In the genomic region with DNA sequence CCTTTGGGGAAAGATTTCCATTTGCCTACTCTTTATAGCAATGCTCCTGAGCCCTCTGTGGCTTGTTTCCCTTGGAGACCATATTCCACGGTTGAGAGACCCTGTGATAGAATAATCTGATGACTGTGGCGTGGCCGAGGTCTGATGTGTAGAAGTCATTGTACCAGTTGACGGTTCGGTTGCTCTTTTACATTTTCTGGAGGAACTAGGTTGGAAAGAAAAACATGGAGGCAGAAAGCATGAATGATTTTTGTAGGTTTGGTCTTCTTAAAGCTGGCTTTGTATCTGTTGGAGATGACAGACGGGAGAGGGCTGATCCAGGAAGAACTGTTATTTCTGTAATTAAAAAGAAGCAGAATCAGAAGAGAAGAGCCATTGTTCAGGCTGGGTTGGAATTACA, we compare ENCODE assay signal across 22 cellular contexts.
"Had no signal": no experiment of that assay in that cellular context is flagged by ENCODE, and none has a peak within 500 bp of the region (broad histone marks: within the 10 kb centered on the region; RNA-seq: fewer than 3 reads in every experiment).

No MANE protein-coding gene starts in this region.

- ATAC-seq: activated CD4-positive, CD25-positive, alpha-beta regulatory T cell treated with anti-CD3 and anti-CD28 coated beads, Interleukin-2, amount 50 U/mL, for 24 hours; activated CD8-positive, alpha-beta T cell treated with anti-CD3 and anti-CD28 coated beads, Interleukin-2, amount 10 ng/mL, durations not matched to agents 7 days and 5 days; left lung; naive thymus-derived CD4-positive, alpha-beta T cell; pancreas; psoas muscle; right cardiac atrium; upper lobe of right lung had no signal

- H3K4me3 ChIP-seq: adrenal gland, left lung, lung, pancreas, psoas muscle, thyroid gland, upper lobe of right lung had no signal

- H3K4me1 Mint-ChIP-seq: activated CD4-positive, alpha-beta T cell treated with anti-CD3 and anti-CD28 coated beads, Interleukin-2, amount 10 ng/mL, durations not matched to agents 7 days and 5 days had no signal

- H3K9me3 ChIP-seq: adrenal gland, pancreas, thyroid gland, upper lobe of right lung had no signal

- H3K27ac Mint-ChIP-seq: activated CD4-positive, alpha-beta T cell treated with anti-CD3 and anti-CD28 coated beads, Interleukin-2, amount 10 ng/mL, durations not matched to agents 7 days and 5 days; activated CD8-positive, alpha-beta T cell treated with anti-CD3 and anti-CD28 coated beads, Interleukin-2, amount 10 ng/mL, durations not matched to agents 7 days and 5 days; activated naive CD4-positive, alpha-beta T cell treated with anti-CD3 and anti-CD28 coated beads, Interleukin-2, amount 50 U/mL, for 24 hours; naive thymus-derived CD4-positive, alpha-beta T cell; stimulated activated naive CD8-positive, alpha-beta T cell treated with anti-CD3 and anti-CD28 coated beads, Interleukin-15, Interleukin-2, amounts not matched to agents 100 ng/mL and 50 ng/mL, for 24 hours; T-helper 2 cell treated with Interferon-gamma antibody and Interleukin-4, amounts not matched to agents 5 μg/mL and 100 μg/mL, for 36 hours had no signal

- H3K4me3 Mint-ChIP-seq: activated CD4-positive, alpha-beta T cell treated with anti-CD3 and anti-CD28 coated beads, Interleukin-2, amount 10 ng/mL, durations not matched to agents 7 days and 5 days; activated CD8-positive, alpha-beta T cell treated with anti-CD3 and anti-CD28 coated beads, Interleukin-2, amount 10 ng/mL, durations not matched to agents 7 days and 5 days; activated naive CD4-positive, alpha-beta T cell treated with anti-CD3 and anti-CD28 coated beads, Interleukin-2, amount 50 U/mL, for 24 hours; naive thymus-derived CD4-positive, alpha-beta T cell; stimulated activated naive CD8-positive, alpha-beta T cell treated with anti-CD3 and anti-CD28 coated beads, Interleukin-15, Interleukin-2, amounts not matched to agents 100 ng/mL and 50 ng/mL, for 24 hours; T-helper 2 cell treated with Interferon-gamma antibody and Interleukin-4, amounts not matched to agents 5 μg/mL and 100 μg/mL, for 36 hours had no signal

- DNase-seq: activated CD4-positive, alpha-beta T cell treated with anti-CD3 and anti-CD28 coated beads, Interleukin-2, amount 10 ng/mL, durations not matched to agents 7 days and 5 days; activated CD8-positive, alpha-beta T cell treated with anti-CD3 and anti-CD28 coated beads, Interleukin-2, amount 10 ng/mL, durations not matched to agents 7 days and 5 days; activated gamma-delta T cell treated with Interleukin-2 at 50 U/mL for 16 hours; adrenal gland; cortex of kidney; left lung; naive thymus-derived CD4-positive, alpha-beta T cell; pancreas; psoas muscle; right cardiac atrium; stimulated activated CD4-positive, alpha-beta T cell treated with anti-CD3 and anti-CD28 coated beads, Interleukin-12 subunit alpha, Interleukin-12 subunit beta, amount 100 ng/mL, for 4 hours; stimulated activated CD4-positive, alpha-beta T cell treated with anti-CD3 and anti-CD28 coated beads, Interleukin-4, amount 100 ng/mL, for 4 hours; substantia nigra; SW 1271; thyroid gland; upper lobe of right lung had no signal

- H3K4me1 ChIP-seq: adrenal gland, left lung, pancreas, psoas muscle, thyroid gland, upper lobe of right lung had no signal

- H3K27me3 ChIP-seq: adrenal gland, left lung, pancreas, thyroid gland, upper lobe of right lung had no signal

- H3K27ac ChIP-seq: adrenal gland, left lung, pancreas, psoas muscle, thyroid gland, upper lobe of right lung, VCaP had no signal

- H3K27me3 Mint-ChIP-seq: activated CD4-positive, alpha-beta T cell treated with anti-CD3 and anti-CD28 coated beads, Interleukin-2, amount 10 ng/mL, durations not matched to agents 7 days and 5 days had no signal

- H3K36me3 ChIP-seq: adrenal gland, left lung, pancreas, thyroid gland, upper lobe of right lung had no signal

- H3K36me3 Mint-ChIP-seq: activated naive CD4-positive, alpha-beta T cell treated with anti-CD3 and anti-CD28 coated beads, Interleukin-2, amount 50 U/mL, for 24 hours had no signal
